In the genomic region with DNA sequence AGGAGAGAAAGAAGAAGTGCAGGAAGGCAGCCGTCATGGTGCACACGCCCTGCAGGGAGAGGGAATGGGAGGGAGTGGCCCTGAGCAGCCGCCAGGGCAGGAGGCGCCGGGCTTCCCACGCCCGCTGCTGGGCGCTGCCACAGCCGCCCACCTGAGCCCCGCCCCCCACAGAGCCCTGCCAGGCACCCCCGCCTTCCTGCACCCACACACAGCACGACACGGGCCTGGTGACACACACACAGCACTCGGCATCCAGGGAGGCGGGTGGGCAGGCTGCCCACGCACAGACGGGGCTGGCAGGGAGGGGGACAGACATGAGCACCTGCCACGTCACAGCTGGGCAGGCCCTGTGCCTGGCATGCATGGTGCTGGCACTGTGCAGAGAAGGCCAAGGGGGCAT, we compare ENCODE assay signal across 1 cellular context.
TF ChIP-seq lines count a peak whose summit lies in the region.

No MANE protein-coding gene starts in this region.

TF ChIP-seq in GM23338, 12 proteins besides CTCF, POLR2A, EP300 and RAD21 (continued from another document):
- TF ChIP-seq ZNF331 (CRISPR knock-in tag; IDR thresholded peaks at IDR 0.05; ENCODE audit: low read depth), result no peak
- TF ChIP-seq, protein P1, sequence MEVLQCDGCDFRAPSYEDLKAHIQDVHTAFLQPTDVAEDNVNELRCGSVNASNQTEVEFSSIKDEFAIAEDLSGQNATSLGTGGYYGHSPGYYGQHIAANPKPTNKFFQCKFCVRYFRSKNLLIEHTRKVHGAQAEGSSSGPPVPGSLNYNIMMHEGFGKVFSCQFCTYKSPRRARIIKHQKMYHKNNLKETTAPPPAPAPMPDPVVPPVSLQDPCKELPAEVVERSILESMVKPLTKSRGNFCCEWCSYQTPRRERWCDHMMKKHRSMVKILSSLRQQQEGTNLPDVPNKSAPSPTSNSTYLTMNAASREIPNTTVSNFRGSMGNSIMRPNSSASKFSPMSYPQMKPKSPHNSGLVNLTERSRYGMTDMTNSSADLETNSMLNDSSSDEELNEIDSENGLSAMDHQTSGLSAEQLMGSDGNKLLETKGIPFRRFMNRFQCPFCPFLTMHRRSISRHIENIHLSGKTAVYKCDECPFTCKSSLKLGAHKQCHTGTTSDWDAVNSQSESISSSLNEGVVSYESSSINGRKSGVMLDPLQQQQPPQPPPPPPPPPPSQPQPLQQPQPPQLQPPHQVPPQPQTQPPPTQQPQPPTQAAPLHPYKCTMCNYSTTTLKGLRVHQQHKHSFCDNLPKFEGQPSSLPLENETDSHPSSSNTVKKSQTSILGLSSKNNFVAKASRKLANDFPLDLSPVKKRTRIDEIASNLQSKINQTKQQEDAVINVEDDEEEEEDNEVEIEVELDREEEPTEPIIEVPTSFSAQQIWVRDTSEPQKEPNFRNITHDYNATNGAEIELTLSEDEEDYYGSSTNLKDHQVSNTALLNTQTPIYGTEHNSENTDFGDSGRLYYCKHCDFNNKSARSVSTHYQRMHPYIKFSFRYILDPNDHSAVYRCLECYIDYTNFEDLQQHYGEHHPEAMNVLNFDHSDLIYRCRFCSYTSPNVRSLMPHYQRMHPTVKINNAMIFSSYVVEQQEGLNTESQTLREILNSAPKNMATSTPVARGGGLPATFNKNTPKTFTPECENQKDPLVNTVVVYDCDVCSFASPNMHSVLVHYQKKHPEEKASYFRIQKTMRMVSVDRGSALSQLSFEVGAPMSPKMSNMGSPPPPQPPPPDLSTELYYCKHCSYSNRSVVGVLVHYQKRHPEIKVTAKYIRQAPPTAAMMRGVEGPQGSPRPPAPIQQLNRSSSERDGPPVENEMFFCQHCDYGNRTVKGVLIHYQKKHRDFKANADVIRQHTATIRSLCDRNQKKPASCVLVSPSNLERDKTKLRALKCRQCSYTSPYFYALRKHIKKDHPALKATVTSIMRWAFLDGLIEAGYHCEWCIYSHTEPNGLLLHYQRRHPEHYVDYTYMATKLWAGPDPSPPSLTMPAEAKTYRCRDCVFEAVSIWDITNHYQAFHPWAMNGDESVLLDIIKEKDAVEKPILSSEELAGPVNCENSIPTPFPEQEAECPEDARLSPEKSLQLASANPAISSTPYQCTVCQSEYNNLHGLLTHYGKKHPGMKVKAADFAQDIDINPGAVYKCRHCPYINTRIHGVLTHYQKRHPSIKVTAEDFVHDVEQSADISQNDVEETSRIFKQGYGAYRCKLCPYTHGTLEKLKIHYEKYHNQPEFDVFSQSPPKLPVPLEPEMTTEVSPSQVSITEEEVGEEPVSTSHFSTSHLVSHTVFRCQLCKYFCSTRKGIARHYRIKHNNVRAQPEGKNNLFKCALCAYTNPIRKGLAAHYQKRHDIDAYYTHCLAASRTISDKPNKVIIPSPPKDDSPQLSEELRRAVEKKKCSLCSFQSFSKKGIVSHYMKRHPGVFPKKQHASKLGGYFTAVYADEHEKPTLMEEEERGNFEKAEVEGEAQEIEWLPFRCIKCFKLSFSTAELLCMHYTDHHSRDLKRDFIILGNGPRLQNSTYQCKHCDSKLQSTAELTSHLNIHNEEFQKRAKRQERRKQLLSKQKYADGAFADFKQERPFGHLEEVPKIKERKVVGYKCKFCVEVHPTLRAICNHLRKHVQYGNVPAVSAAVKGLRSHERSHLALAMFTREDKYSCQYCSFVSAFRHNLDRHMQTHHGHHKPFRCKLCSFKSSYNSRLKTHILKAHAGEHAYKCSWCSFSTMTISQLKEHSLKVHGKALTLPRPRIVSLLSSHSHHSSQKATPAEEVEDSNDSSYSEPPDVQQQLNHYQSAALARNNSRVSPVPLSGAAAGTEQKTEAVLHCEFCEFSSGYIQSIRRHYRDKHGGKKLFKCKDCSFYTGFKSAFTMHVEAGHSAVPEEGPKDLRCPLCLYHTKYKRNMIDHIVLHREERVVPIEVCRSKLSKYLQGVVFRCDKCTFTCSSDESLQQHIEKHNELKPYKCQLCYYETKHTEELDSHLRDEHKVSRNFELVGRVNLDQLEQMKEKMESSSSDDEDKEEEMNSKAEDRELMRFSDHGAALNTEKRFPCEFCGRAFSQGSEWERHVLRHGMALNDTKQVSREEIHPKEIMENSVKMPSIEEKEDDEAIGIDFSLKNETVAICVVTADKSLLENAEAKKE (CRISPR knock-in tag; IDR thresholded peaks at IDR 0.05), result no peak
- no peak for TF ChIP-seq STAT1 (IDR thresholded peaks at IDR 0.05; ENCODE audit: unreplicated experiment)
- TF ChIP-seq JUNB (IDR thresholded peaks at IDR 0.05; ENCODE audit: unreplicated experiment), result no peak
TF ChIP-seq in GM23338: peak in this region for 0.
